Comparison of ENCODE assay signal across 8 cellular contexts in the genomic region with DNA sequence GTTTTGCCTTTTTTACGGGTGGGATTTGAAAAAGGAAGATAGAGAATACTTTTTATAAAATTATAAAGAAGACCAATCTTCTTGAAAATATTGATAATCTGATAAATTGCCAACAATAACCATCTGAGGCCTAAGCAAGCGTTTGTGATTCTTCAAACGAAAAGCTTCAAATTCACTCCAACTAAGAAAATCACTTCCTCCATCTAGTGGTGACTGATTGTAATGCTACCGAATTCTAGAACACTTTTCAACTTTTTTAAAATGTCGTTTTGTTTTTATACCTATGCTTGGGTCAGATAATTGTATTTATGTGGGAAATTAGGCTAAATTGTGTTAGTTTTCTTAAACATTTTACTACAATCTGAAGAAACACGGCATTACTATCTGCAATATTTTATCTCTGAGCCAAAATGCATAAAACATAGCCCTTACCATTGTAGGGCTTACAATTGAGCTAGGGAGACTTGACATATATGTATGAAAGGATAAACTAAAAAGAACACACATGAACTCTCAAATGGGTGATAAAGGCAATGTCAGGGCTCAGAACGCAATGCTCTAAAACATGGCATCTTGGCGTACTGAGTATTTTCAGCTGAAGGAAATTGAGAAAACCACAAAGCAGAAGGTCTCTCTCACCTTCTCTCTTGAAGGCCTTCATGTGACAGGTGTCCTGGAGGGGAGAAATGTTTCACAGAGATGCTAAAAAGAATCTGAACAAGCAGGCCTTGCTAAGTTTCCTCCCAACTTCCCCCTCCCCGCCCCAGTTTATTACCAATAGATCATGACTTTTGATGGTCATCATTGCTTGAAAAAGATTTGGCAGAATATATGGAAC. TPM values are rescaled to one million over a fixed set of nuclear protein-coding genes. Genes with fewer than 3 reads are reported as not detected.
A peak's percentile ranks its signal among the peaks of the same experiment; 100 is the strongest.
DNase-seq lines count a peak whose midpoint lies in the region; ATAC-seq, FAIRE-seq and TF ChIP-seq lines count a peak whose summit lies in the region.

No MANE protein-coding gene starts in this region.

- peak overlapping the region; percentile 17 to 27 for H3K27ac Mint-ChIP-seq in stimulated activated naive CD8-positive, alpha-beta T cell treated with anti-CD3 and anti-CD28 coated beads, Interleukin-15, amount 100 ng/mL, for 72 hours

- H3K4me1 ChIP-seq in adrenal gland (replicated peaks in 1 of 2), result no peaks in the 10 kb centered on the region

- no peak for TF ChIP-seq POLR2A in adrenal gland (IDR thresholded peaks at IDR 0.05)

- WGBS in adrenal gland, 4 donors, result 30 to 35% (median 32%) methylated on average over 9 of the region's 9 CpGs

- no peak overlapping the region for H3K4me3 Mint-ChIP-seq in stimulated activated naive CD8-positive, alpha-beta T cell treated with anti-CD3 and anti-CD28 coated beads, Interleukin-15, amount 100 ng/mL, for 72 hours

- ATAC-seq in stimulated activated naive CD8-positive, alpha-beta T cell treated with anti-CD3 and anti-CD28 coated beads, Interleukin-15, amount 100 ng/mL, for 72 hours, result no peak
- ATAC-seq in stimulated activated naive CD8-positive, alpha-beta T cell treated with anti-CD3 and anti-CD28 coated beads, Interleukin-15, Interleukin-2, amounts not matched to agents 100 U/mL and 50 U/mL, for 24 hours, result no peak
- peak; percentile 52 for ATAC-seq in HG02642 (IDR thresholded peaks at IDR 0.05; ENCODE audit: poor library complexity, unreplicated experiment)
- no peak for ATAC-seq in GM18517 (IDR thresholded peaks at IDR 0.05; ENCODE audit: unreplicated experiment)

- peaks cover 7% of the 10 kb centered on the region for H3K4me1 Mint-ChIP-seq in stimulated activated naive CD8-positive, alpha-beta T cell treated with anti-CD3 and anti-CD28 coated beads, Interleukin-15, amount 100 ng/mL, for 72 hours

- no peaks in the 10 kb centered on the region for H3K27me3 ChIP-seq in adrenal gland

- H3K4me3 ChIP-seq in adrenal gland, result no peak overlapping the region

- intact Hi-C loops in adrenal gland (cut with DNase I), result no loop called here

- H3K27ac ChIP-seq in adrenal gland, result no peak overlapping the region

- no peaks in the 10 kb centered on the region for H3K9me3 Mint-ChIP-seq in stimulated activated naive CD8-positive, alpha-beta T cell treated with anti-CD3 and anti-CD28 coated beads, Interleukin-15, amount 100 ng/mL, for 72 hours

- no peak for FAIRE-seq in urothelium cell line (lab: Jason Lieb, UNC)

- H3K36me3 ChIP-seq in adrenal gland (replicated peaks in 1 of 2), result no peaks in the 10 kb centered on the region

- TF ChIP-seq CTCF in adrenal gland (IDR thresholded peaks at IDR 0.05), result peak; percentile 51 to 71 (median 62)

- DNase-seq in stimulated activated naive CD8-positive, alpha-beta T cell treated with anti-CD3 and anti-CD28 coated beads, Interleukin-15, amount 100 ng/mL, for 72 hours, result no peak
- no peak for DNase-seq in stimulated activated naive CD8-positive, alpha-beta T cell treated with anti-CD3 and anti-CD28 coated beads, Interleukin-15, Interleukin-2, amounts not matched to agents 100 U/mL and 50 U/mL, for 24 hours
- DNase-seq in NCI-H2107 treated with DMSO at 0.1 percent for 48 hours (lab: John Stamatoyannopoulos, UW; ENCODE audit: unreplicated experiment), result peak; percentile 94
- DNase-seq in adrenal gland, result no peak
- peak; percentile 41 for DNase-seq in iris pigment epithelial cell (ENCODE audit: low read depth)
- DNase-seq in urothelium cell line (ENCODE audit: low spot score), result peak; percentile 42

- H3K9me3 ChIP-seq in adrenal gland (replicated peaks in 1 of 3), result no peaks in the 10 kb centered on the region

- no peaks in the 10 kb centered on the region for H3K27me3 Mint-ChIP-seq in stimulated activated naive CD8-positive, alpha-beta T cell treated with anti-CD3 and anti-CD28 coated beads, Interleukin-15, amount 100 ng/mL, for 72 hours

RNA-seq across cellular contexts. Expression of gene G2E3, which starts 36.8 kb away (rescaled TPM):
- 10 to 100 TPM in 5 of 8 donors, 1 to 10 TPM in 3; 4.1 to 15.1 (median 12.2) TPM for total RNA-seq in adrenal gland
- 1 to 10 TPM; 2.4 to 8.4 (median 3.0) TPM for polyA plus RNA-seq in adrenal gland

Comparison
In these comparisons a context has a peak if more than half of its experiments do, and no peak if none do; other contexts are left out.
1. DNase-seq: peak in NCI-H2107 treated with DMSO at 0.1 percent for 48 hours (single experiment), iris pigment epithelial cell (single experiment) and urothelium cell line (single experiment); none in stimulated activated naive CD8-positive, alpha-beta T cell treated with anti-CD3 and anti-CD28 coated beads, Interleukin-15, amount 100 ng/mL, for 72 hours (0 of 2), stimulated activated naive CD8-positive, alpha-beta T cell treated with anti-CD3 and anti-CD28 coated beads, Interleukin-15, Interleukin-2, amounts not matched to agents 100 U/mL and 50 U/mL, for 24 hours (single experiment) and adrenal gland (0 of 7).